In the genomic region with DNA sequence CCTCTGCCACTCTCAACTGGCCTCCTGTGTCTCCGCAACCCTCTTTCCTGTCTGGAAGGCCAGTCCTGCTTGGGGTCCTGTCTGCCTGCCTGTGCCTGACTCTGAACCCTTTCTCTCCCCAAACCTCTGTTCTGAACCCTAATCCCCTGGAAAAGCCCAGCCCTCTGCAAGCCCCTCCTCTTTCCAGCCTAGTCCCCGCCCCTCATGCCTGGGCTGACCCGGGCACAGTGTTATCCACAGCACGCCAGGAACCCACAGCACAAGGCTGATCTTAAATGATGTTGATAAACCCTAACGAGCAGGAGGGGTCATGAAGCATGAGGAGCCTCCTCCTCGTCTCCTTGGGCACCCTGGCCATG, we compare ENCODE assay signal across 10 cellular contexts. TPM values are rescaled to one million over a fixed set of nuclear protein-coding genes. Genes with fewer than 3 reads are reported as not detected.
DNase-seq lines count a peak whose midpoint lies in the region; ATAC-seq and TF ChIP-seq lines count a peak whose summit lies in the region.
"Had no signal": no experiment of that assay in that cellular context is flagged by ENCODE, and none has a peak within 500 bp of the region (broad histone marks: within the 10 kb centered on the region; RNA-seq: fewer than 3 reads in every experiment).

A gene (minus strand): TSS at position 115 of the 359 bp plus-strand sequence. CDS start 153 bp downstream, outside the sequence.

- H3K27me3 Mint-ChIP-seq in CD14-positive monocyte (ENCODE audit: low read depth in 3 of 3) (peaks cover 27 to 44% (median 36%) of the 10 kb centered on the region in 3 donors), T-helper 17 cell (peaks cover 15% of the 10 kb centered on the region), neural progenitor cell (ENCODE audit: insufficient read depth, low read depth) (peaks cover 28% of the 10 kb centered on the region)

- H3K27ac ChIP-seq in esophagus squamous epithelium (peak within 1 kb of the TSS; percentile 38 to 63 (median 44)), neural progenitor cell (no peak within 1 kb of the TSS), trophoblast cell (ENCODE audit: low read depth, low read length) (no peak within 1 kb of the TSS)

- H2BK12ac ChIP-seq in trophoblast cell (ENCODE audit: low read length), result no peak within 1 kb of the TSS

- H3K79me1 ChIP-seq in trophoblast cell (ENCODE audit: low read length), result no peaks in the 10 kb centered on the region

- peak within 1 kb of the TSS in 4 of 7 donors; percentile 10 to 72 (median 36) for H3K27ac Mint-ChIP-seq in CD14-positive monocyte
- no peak within 1 kb of the TSS for H3K27ac Mint-ChIP-seq in T-helper 17 cell
- no peak within 1 kb of the TSS for H3K27ac Mint-ChIP-seq in neural progenitor cell

- H3K4me3 ChIP-seq in esophagus squamous epithelium (peak within 1 kb of the TSS; percentile 37 to 65 (median 46)), neural progenitor cell (peak within 1 kb of the TSS; percentile 60), trophoblast cell (ENCODE audit: low read depth, low read length) (no peak within 1 kb of the TSS)

- H3K79me2 ChIP-seq in neural progenitor cell (ENCODE audit: low read depth), result no peaks in the 10 kb centered on the region
- H3K79me2 ChIP-seq in trophoblast cell (ENCODE audit: control insufficient read depth, insufficient read depth, low read length, poor library complexity), result no peaks in the 10 kb centered on the region

- ATAC-seq in T-helper 17 cell, result no peak
- no peak for ATAC-seq in GM18861 (IDR thresholded peaks at IDR 0.05; ENCODE audit: unreplicated experiment)
- ATAC-seq in GM19035 (IDR thresholded peaks at IDR 0.05; ENCODE audit: unreplicated experiment), result no peak

- H2AFZ ChIP-seq in neural progenitor cell (replicated peaks), result no peak within 1 kb of the TSS
- H2AFZ ChIP-seq in trophoblast cell (ENCODE audit: insufficient read depth, low read length, poor library complexity), result no peak within 1 kb of the TSS

- peak within 1 kb of the TSS; percentile 95 for H3K4me2 ChIP-seq in neural progenitor cell
- no peak within 1 kb of the TSS for H3K4me2 ChIP-seq in trophoblast cell (ENCODE audit: low read length)

- H3K36me3 Mint-ChIP-seq in CD14-positive monocyte (peaks cover 31 to 45% of the 10 kb centered on the region in 2 donors), T-helper 17 cell (ENCODE audit: low read depth) (no peaks in the 10 kb centered on the region), neural progenitor cell (peaks cover 4% of the 10 kb centered on the region)

- H3K9me3 Mint-ChIP-seq in CD14-positive monocyte, result peaks cover 0 to 9% (median 3%) of the 10 kb centered on the region in 7 donors
- H3K9me3 Mint-ChIP-seq in neural progenitor cell, result peaks cover 6% of the 10 kb centered on the region

- H3K18ac ChIP-seq in trophoblast cell (ENCODE audit: low read length), result no peak within 1 kb of the TSS

- H3K27me3 ChIP-seq in esophagus squamous epithelium (peaks cover 0 to 36% (median 0%) of the 10 kb centered on the region in 4 donors), neural progenitor cell (peaks cover 44% of the 10 kb centered on the region), trophoblast cell (ENCODE audit: insufficient read depth, low read length) (peaks cover 24% of the 10 kb centered on the region)

- no peak within 1 kb of the TSS for H4K91ac ChIP-seq in trophoblast cell (ENCODE audit: low read depth, low read length)

- no peak within 1 kb of the TSS for H3K4ac ChIP-seq in trophoblast cell (ENCODE audit: low read depth, low read length)

- no peak for DNase-seq in CD14-positive monocyte (ENCODE audit: low spot score)
- no peak for DNase-seq in T-helper 17 cell
- DNase-seq in esophagus squamous epithelium (lab: John Stamatoyannopoulos, UW), result no peak
- peak; percentile 48 for DNase-seq in neural progenitor cell (ENCODE audit: low spot score)
- no peak for DNase-seq in NCI-H2227 treated with DMSO at 0.1 percent for 48 hours (lab: John Stamatoyannopoulos, UW)
- DNase-seq in trophoblast cell, result no peak
- DNase-seq: SIG-M5; stimulated activated CD4-positive, alpha-beta T cell treated with anti-CD3 and anti-CD28 coated beads, Interleukin-15, amount 100 ng/mL, for 24 hours had no signal

- intact Hi-C loops in CD14-positive monocyte (cut with micrococcal nuclease) (no loop called here), esophagus squamous epithelium (cut with DNase I) (no loop called here)

- H3K4me3 Mint-ChIP-seq in CD14-positive monocyte (peak within 1 kb of the TSS; percentile 62 to 81), T-helper 17 cell (peak within 1 kb of the TSS; percentile 65), neural progenitor cell (peak within 1 kb of the TSS; percentile 68)

- H3F3A ChIP-seq in neural progenitor cell (ENCODE audit: low read depth), result peaks cover 15% of the 10 kb centered on the region

- H2AK5ac ChIP-seq in trophoblast cell (ENCODE audit: low read length), result no peak within 1 kb of the TSS

- H3K36me3 ChIP-seq in esophagus squamous epithelium (peaks cover 12 to 40% (median 30%) of the 10 kb centered on the region in 3 donors), neural progenitor cell (no peaks in the 10 kb centered on the region), trophoblast cell (ENCODE audit: control insufficient read depth in 1 of 2, insufficient read depth in 2 of 2, low read length in 2 of 2) (peaks cover 24 to 26% of the 10 kb centered on the region in 2 experiments)

- H3K4me1 ChIP-seq in esophagus squamous epithelium, result peaks cover 22 to 83% (median 39%) of the 10 kb centered on the region in 3 donors
- peaks cover 18% of the 10 kb centered on the region for H3K4me1 ChIP-seq in neural progenitor cell
- no peaks in the 10 kb centered on the region for H3K4me1 ChIP-seq in trophoblast cell (ENCODE audit: control insufficient read depth in 1 of 2, insufficient read depth in 2 of 2, low read length in 2 of 2)

- no peak within 1 kb of the TSS for H2BK120ac ChIP-seq in trophoblast cell (ENCODE audit: insufficient read depth, low read length, poor library complexity)

- no peak within 1 kb of the TSS for H3K9ac ChIP-seq in neural progenitor cell
- H3K9ac ChIP-seq in trophoblast cell (ENCODE audit: low read length), result no peak within 1 kb of the TSS

- no peak within 1 kb of the TSS for H3K23ac ChIP-seq in trophoblast cell (ENCODE audit: low read length)

- H4K8ac ChIP-seq in trophoblast cell (ENCODE audit: low read depth, low read length), result no peak within 1 kb of the TSS

- TF ChIP-seq CTCF in CD14-positive monocyte (IDR thresholded peaks at IDR 0.05) (no peak), esophagus squamous epithelium (IDR thresholded peaks at IDR 0.05) (no peak), neural progenitor cell (IDR thresholded peaks at IDR 0.05) (no peak)

- H4K12ac ChIP-seq in trophoblast cell (ENCODE audit: low read depth, low read length), result no peak within 1 kb of the TSS

- no peak within 1 kb of the TSS for H3K14ac ChIP-seq in trophoblast cell (ENCODE audit: low read length)

- peaks cover 58% of the 10 kb centered on the region for H3K4me1 Mint-ChIP-seq in CD14-positive monocyte
- H3K4me1 Mint-ChIP-seq in T-helper 17 cell, result peaks cover 20% of the 10 kb centered on the region
- H3K4me1 Mint-ChIP-seq in neural progenitor cell, result peaks cover 14% of the 10 kb centered on the region

- H3K9me3 ChIP-seq in T-helper 17 cell (ENCODE audit: control insufficient read depth, low read length, poor library complexity, severe bottlenecking), result no peaks in the 10 kb centered on the region
- H3K9me3 ChIP-seq in esophagus squamous epithelium, result no peaks in the 10 kb centered on the region
- H3K9me3 ChIP-seq in neural progenitor cell (ENCODE audit: low read depth), result no peaks in the 10 kb centered on the region
- H3K9me3 ChIP-seq in trophoblast cell (ENCODE audit: insufficient read depth, low read depth, low read length), result peaks cover 15% of the 10 kb centered on the region

- WGBS in esophagus squamous epithelium, 2 donors, result 19 to 56% methylated on average over 2 to 6 of the region's 6 CpGs
- WGBS in trophoblast cell (ENCODE audit: extremely low coverage, insufficient coverage, insufficient read length), result no CpG with 5 or more reads among the region's 6 CpGs

- peak in 1 of 4 donors; percentile 11 for TF ChIP-seq POLR2A in esophagus squamous epithelium (IDR thresholded peaks at IDR 0.05)

- no peak within 1 kb of the TSS for H2BK5ac ChIP-seq in trophoblast cell (ENCODE audit: low read depth, low read length, poor library complexity)

- H4K20me1 ChIP-seq in neural progenitor cell (ENCODE audit: low read depth), result peaks cover 8% of the 10 kb centered on the region

RNA-seq across cellular contexts. Expression of the gene that starts here (rescaled TPM):
- not detected for polyA plus RNA-seq in CD14-positive monocyte
- under 1 TPM; 0.78 to 0.90 TPM for total RNA-seq in T-helper 17 cell
- total RNA-seq in esophagus squamous epithelium, result 1 to 10 TPM in 3 of 4 donors, under 1 TPM in 1; 0.88 to 6.3 (median 2.4) TPM
- 0.34 TPM in 1 of 2 replicates, not detected in the other for total RNA-seq in neural progenitor cell (ENCODE audit: low replicate concordance)
- polyA plus RNA-seq in trophoblast cell (2013), result 1.0 and 1.3 TPM in 2 replicates

Comparison
In these comparisons a context has a peak if more than half of its experiments do, and no peak if none do; other contexts are left out.
1. Peak in DNase-seq, H3K4me3 ChIP-seq and H3K4me2 ChIP-seq in neural progenitor cell; RNA of the gene not detected or under 1 TPM.
2. H3K27ac Mint-ChIP-seq: peak in CD14-positive monocyte (4 of 7); none in T-helper 17 cell (single experiment) and neural progenitor cell (single experiment).
3. H3K27ac ChIP-seq: peak in esophagus squamous epithelium (4 of 4); none in neural progenitor cell (single experiment) and trophoblast cell (single experiment).
4. Peak in every context shown above with its lines, with median percentiles within 50 percentile points of each other: H3K4me3 Mint-ChIP-seq.